Comparison of ENCODE assay signal across 13 cellular contexts in genomic region chr3:71463622-71464021, GRCh38.
"Had no signal": no experiment of that assay in that cellular context is flagged by ENCODE, and none has a peak within 500 bp of the region (broad histone marks: within the 10 kb centered on the region; RNA-seq: fewer than 3 reads in every experiment).

No MANE protein-coding gene starts in this region.

- H3K4me1 ChIP-seq: gastrocnemius medialis had no signal

- H3K27me3 Mint-ChIP-seq: naive B cell had no signal

- DNase-seq: activated CD4-positive, alpha-beta T cell treated with anti-CD3 and anti-CD28 coated beads, Interleukin-2, amount 50 U/mL, for 48 hours; activated naive CD4-positive, alpha-beta T cell treated with anti-CD3 and anti-CD28 coated beads, Interleukin-2, amount 50 U/mL, for 16 hours; amygdala; brain microvascular endothelial cell; gastrocnemius medialis; heart right ventricle; naive B cell; stimulated activated CD4-positive, alpha-beta T cell treated with anti-CD3 and anti-CD28 coated beads, Interleukin-4, amount 100 ng/mL, for 4 hours; thyroid gland had no signal

- FAIRE-seq: islet of Langerhans, urothelium cell line had no signal

- H3K27ac ChIP-seq: brain microvascular endothelial cell, gastrocnemius medialis, heart right ventricle, right atrium auricular region, skin epidermis, thyroid gland had no signal

- H3K36me3 ChIP-seq: brain microvascular endothelial cell, gastrocnemius medialis, heart right ventricle, right atrium auricular region, thyroid gland had no signal

- H3K4me3 ChIP-seq: gastrocnemius medialis, heart right ventricle, right atrium auricular region, skin epidermis, thyroid gland had no signal

- H3K9me3 ChIP-seq: gastrocnemius medialis, heart right ventricle, right atrium auricular region, thyroid gland had no signal

- H3K27me3 ChIP-seq: brain microvascular endothelial cell, gastrocnemius medialis, heart right ventricle, right atrium auricular region, thyroid gland had no signal
